ENCODE assay signal across 35 cellular contexts in genomic region chr5:117633093-117633492, GRCh38.
"Had no signal": no experiment of that assay in that cellular context is flagged by ENCODE, and none has a peak within 500 bp of the region (broad histone marks: within the 10 kb centered on the region; RNA-seq: fewer than 3 reads in every experiment).

No MANE protein-coding gene starts in this region.

- H3K36me3 ChIP-seq: MG63 had no signal

- H3K4me3 ChIP-seq: MG63 had no signal

- DNase-seq: Karpas-422, Kasumi-1, KG1, MG63, MM.1S, MV-4-11, NCI-H1048, NCI-H1092, NCI-H1092 treated with DMSO at 0.1 percent for 48 hours, NCI-H1105, NCI-H1105 treated with DMSO at 0.1 percent for 48 hours, NCI-H1417, NCI-H1417 treated with DMSO at 0.1 percent for 48 hours, NCI-H1436, NCI-H1436 treated with DMSO at 0.1 percent for 48 hours, NCI-H146, NCI-H1694, NCI-H1694 treated with DMSO at 0.1 percent for 48 hours, NCI-H187, NCI-H187 treated with DMSO at 0.1 percent for 48 hours, NCI-H1930, NCI-H2029, NCI-H2029 treated with DMSO at 0.1 percent for 48 hours, NCI-H2081, NCI-H2081 treated with DMSO at 0.1 percent for 48 hours, NCI-H2107, NCI-H2171 treated with DMSO at 0.1 percent for 48 hours, NCI-H2227 treated with DMSO at 0.1 percent for 48 hours, NCI-H226, NCI-H345, NCI-H446, NCI-H446 treated with DMSO at 0.1 percent for 48 hours, NCI-H510A, NCI-H510A treated with DMSO at 0.1 percent for 48 hours had no signal

- H3K9me3 ChIP-seq: MG63 had no signal

- H3K4me2 ChIP-seq: KMS-11 had no signal

- H3K27me3 ChIP-seq: MG63 had no signal

- H3K9ac ChIP-seq: KMS-11 had no signal

- H3K27ac ChIP-seq: KMS-11 had no signal
